ENCODE assay signal across 13 cellular contexts in the genomic region with DNA sequence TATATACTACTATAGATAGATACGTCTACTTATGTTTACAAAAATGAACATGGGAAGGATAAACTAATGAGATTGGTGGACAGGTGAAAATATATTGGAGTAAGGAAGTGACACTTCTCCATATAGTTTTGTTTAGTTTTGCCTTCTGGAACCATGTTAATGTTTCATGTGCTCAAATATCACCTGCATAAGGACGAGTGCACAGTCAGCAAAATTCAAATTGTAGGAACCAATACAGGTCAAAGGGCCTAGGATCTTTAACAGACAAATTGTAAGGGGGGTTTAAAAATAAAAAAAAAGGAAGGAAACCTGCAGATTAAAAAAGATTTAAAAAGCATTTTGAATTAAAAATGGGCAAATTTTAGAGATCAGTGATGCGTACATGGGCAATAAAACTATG.
A peak's percentile ranks its signal among the peaks of the same experiment; 100 is the strongest.
DNase-seq lines count a peak whose midpoint lies in the region; ATAC-seq, FAIRE-seq and TF ChIP-seq lines count a peak whose summit lies in the region.
"Had no signal": no experiment of that assay in that cellular context is flagged by ENCODE, and none has a peak within 500 bp of the region (broad histone marks: within the 10 kb centered on the region; RNA-seq: fewer than 3 reads in every experiment).

No MANE protein-coding gene starts in this region.

- intact Hi-C loops in HepG2 (cut with micrococcal nuclease; ENCODE audit: unreplicated experiment): no loop called here
- intact Hi-C loops in right lobe of liver (cut with DNase I): no loop called here
- intact Hi-C loops in testis (cut with DNase I; ENCODE audit: low total_unique reads): no loop called here
- intact Hi-C loops in activated T-helper 2 cell treated with anti-CD3 and anti-CD28 coated beads, Interferon-gamma antibody, Interleukin-2, Interleukin-4, amounts not matched to agents 10 μg/mL and 5 μg/mL and 100 μg/mL, durations not matched to agents 14 hours and 24 hours and 36 hours (cut with micrococcal nuclease): no loop called here

- H2AFZ ChIP-seq in HepG2 (ENCODE audit: low read length) (no peak overlapping the region), H1 (ENCODE audit: low read length) (no peak overlapping the region), osteoblast (ENCODE audit: low read length) (no peak overlapping the region)

- no peak overlapping the region for H4K91ac ChIP-seq in H1 (replicated peaks; ENCODE audit: insufficient read length, low read length)

- POLR2A ChIA-PET in HepG2 (lab: Yijun Ruan, JAX): no interaction called here
- POLR2A ChIA-PET in H1 (lab: Charles Lee; ENCODE audit: partially characterized antibody): no interaction called here

- no peaks in the 10 kb centered on the region for H3K9me3 Mint-ChIP-seq in activated T-helper 2 cell treated with anti-CD3 and anti-CD28 coated beads, Interferon-gamma antibody, Interleukin-2, Interleukin-4, amounts not matched to agents 10 μg/mL and 5 μg/mL and 100 μg/mL, durations not matched to agents 14 hours and 24 hours and 36 hours

- H3K4me2 ChIP-seq in HepG2 (ENCODE audit: low read depth, low read length) (no peak overlapping the region), H1 (ENCODE audit: insufficient read depth in 1 of 2, low read depth in 2 of 2, low read length in 2 of 2) (no peak overlapping the region), osteoblast (ENCODE audit: insufficient read depth, low read length) (no peak overlapping the region)
- H3K4me2 ChIP-seq: BLaER1 treated with 17β-estradiol and CSF1 and Interleukin-3, amounts not matched to agents 10 nM and 100 nM had no signal

- no peaks in the 10 kb centered on the region for H3K36me3 Mint-ChIP-seq in activated T-helper 2 cell treated with anti-CD3 and anti-CD28 coated beads, Interferon-gamma antibody, Interleukin-2, Interleukin-4, amounts not matched to agents 10 μg/mL and 5 μg/mL and 100 μg/mL, durations not matched to agents 14 hours and 24 hours and 36 hours (ENCODE audit: low read depth)
- H3K36me3 Mint-ChIP-seq: CD4-positive, CD25-positive, alpha-beta regulatory T cell had no signal

- H3K4ac ChIP-seq in H1 (replicated peaks; ENCODE audit: insufficient read length, low read depth, low read length): no peak overlapping the region

- H3K27ac ChIP-seq in HepG2 (ENCODE audit: extremely low read length, insufficient read depth, low read length): no peak overlapping the region
- no peak overlapping the region for H3K27ac ChIP-seq in right lobe of liver
- H3K27ac ChIP-seq in H1 (ENCODE audit: low read depth, low read length): no peak overlapping the region
- peak overlapping the region; percentile 58 for H3K27ac ChIP-seq in osteoblast (ENCODE audit: low read depth, low read length)
- no peak overlapping the region for H3K27ac ChIP-seq in testis
- H3K27ac ChIP-seq: 22Rv1; BLaER1 treated with 17β-estradiol and CSF1 and Interleukin-3, amounts not matched to agents 10 nM and 100 nM had no signal

- no peak overlapping the region for H3K14ac ChIP-seq in H1 (ENCODE audit: insufficient read length)

- no peak for DNase-seq in HepG2 (ENCODE audit: low spot score)
- no peak for DNase-seq in right lobe of liver
- no peak for DNase-seq in H1 (ENCODE audit: low read depth in 1 of 2, low spot score in 2 of 2)
- no peak for DNase-seq in osteoblast (ENCODE audit: insufficient read length, low spot score, missing footprints)
- no peak for DNase-seq in testis
- no peak for DNase-seq in activated T-helper 2 cell treated with anti-CD3 and anti-CD28 coated beads, Interferon-gamma antibody, Interleukin-2, Interleukin-4, amounts not matched to agents 10 μg/mL and 5 μg/mL and 100 μg/mL, durations not matched to agents 14 hours and 24 hours and 36 hours (ENCODE audit: low spot score)
- DNase-seq in NCI-H2171 treated with DMSO at 0.1 percent for 48 hours (lab: John Stamatoyannopoulos, UW): no peak
- no peak for DNase-seq in LoVo (ENCODE audit: low spot score)
- DNase-seq: ACHN; CD4-positive, CD25-positive, alpha-beta regulatory T cell; H7 had no signal

- H2BK15ac ChIP-seq in H1 (ENCODE audit: low read length): no peak overlapping the region

- H2BK5ac ChIP-seq in H1 (ENCODE audit: low read depth, low read length): no peak overlapping the region

- H3K79me2 ChIP-seq in HepG2 (ENCODE audit: insufficient read depth, low read length): no peaks in the 10 kb centered on the region
- H3K79me2 ChIP-seq in H1 (ENCODE audit: control insufficient read depth in 1 of 2, insufficient read depth in 2 of 2, low read length in 2 of 2): no peaks in the 10 kb centered on the region
- H3K79me2 ChIP-seq in osteoblast (ENCODE audit: insufficient read depth, low read length): peaks cover 86% of the 10 kb centered on the region

- no peak overlapping the region for H2BK120ac ChIP-seq in H1 (replicated peaks; ENCODE audit: low read depth, low read length)

- H3K56ac ChIP-seq in H1 (replicated peaks; ENCODE audit: insufficient read length, low read depth, low read length): no peak overlapping the region

- FAIRE-seq in HepG2 (lab: Jason Lieb, UNC) (no peak), H1 (lab: Jason Lieb, UNC) (no peak)

- no peak for TF ChIP-seq RAD21 in HepG2 (CRISPR knock-in tag; IDR thresholded peaks at IDR 0.05)
- no peak for TF ChIP-seq RAD21 in H1 (IDR thresholded peaks at IDR 0.05 in 1 of 2, conservative IDR thresholded peaks at IDR 0.05 in 1 of 2; ENCODE audit: low read depth in 2 of 2, low read length in 2 of 2)

- H3K18ac ChIP-seq in H1 (ENCODE audit: extremely low read depth, low read length): no peak overlapping the region

- no peak overlapping the region for H2BK20ac ChIP-seq in H1 (ENCODE audit: low read length)

- H3K79me1 ChIP-seq in H1 (ENCODE audit: low read depth, low read length): no peaks in the 10 kb centered on the region

- no peak overlapping the region for H3K4me3 Mint-ChIP-seq in activated T-helper 2 cell treated with anti-CD3 and anti-CD28 coated beads, Interferon-gamma antibody, Interleukin-2, Interleukin-4, amounts not matched to agents 10 μg/mL and 5 μg/mL and 100 μg/mL, durations not matched to agents 14 hours and 24 hours and 36 hours (ENCODE audit: low read depth)
- H3K4me3 Mint-ChIP-seq: CD4-positive, CD25-positive, alpha-beta regulatory T cell had no signal

- peaks cover 0 to 10% of the 10 kb centered on the region in 2 experiments; a peak in 2 of 5 replicates for H3K27me3 ChIP-seq in HepG2 (ENCODE audit: control insufficient read depth in 1 of 2, insufficient read depth in 2 of 2, low read length in 2 of 2)
- H3K27me3 ChIP-seq in right lobe of liver: no peaks in the 10 kb centered on the region
- no peaks in the 10 kb centered on the region for H3K27me3 ChIP-seq in H1 (replicated peaks in 1 of 4; ENCODE audit: control insufficient read depth in 3 of 4, extremely low read depth in 1 of 4, insufficient read depth in 3 of 4, low read length in 3 of 4)
- H3K27me3 ChIP-seq in osteoblast (ENCODE audit: insufficient read depth, low read length): no peaks in the 10 kb centered on the region
- no peaks in the 10 kb centered on the region for H3K27me3 ChIP-seq in testis
- H3K27me3 ChIP-seq: BLaER1 treated with 17β-estradiol and CSF1 and Interleukin-3, amounts not matched to agents 10 nM and 100 nM had no signal

- no peak overlapping the region for H4K5ac ChIP-seq in H1 (ENCODE audit: insufficient read length, low read depth, low read length)

- in situ Hi-C loops in HepG2 (cut with HindIII; ENCODE audit: extremely low pct_ligation_motif_present, low pct_unique_long_range_greater_than_20kb): no loop called here

- H3K23ac ChIP-seq in H1 (ENCODE audit: insufficient read length): no peak overlapping the region

- H3K9me3 ChIP-seq in HepG2 (ENCODE audit: low read length): no peaks in the 10 kb centered on the region
- no peaks in the 10 kb centered on the region for H3K9me3 ChIP-seq in right lobe of liver
- no peaks in the 10 kb centered on the region for H3K9me3 ChIP-seq in H1 (ENCODE audit: insufficient read depth in 2 of 2, low read depth in 1 of 2, low read length in 1 of 2)
- no peaks in the 10 kb centered on the region for H3K9me3 ChIP-seq in osteoblast (ENCODE audit: low read depth, low read length)
- no peaks in the 10 kb centered on the region for H3K9me3 ChIP-seq in testis
- H3K9me3 ChIP-seq: BLaER1 treated with 17β-estradiol and CSF1 and Interleukin-3, amounts not matched to agents 10 nM and 100 nM had no signal

- TF ChIP-seq CTCF in HepG2 (CRISPR knock-in tag; IDR thresholded peaks at IDR 0.05): no peak
- no peak for TF ChIP-seq CTCF in right lobe of liver (IDR thresholded peaks at IDR 0.05)
- no peak for TF ChIP-seq CTCF in H1 (IDR thresholded peaks at IDR 0.05; ENCODE audit: control extremely low read depth in 1 of 3, insufficient read depth in 1 of 3, low read depth in 1 of 3, low read length in 3 of 3)
- TF ChIP-seq CTCF in osteoblast (IDR thresholded peaks at IDR 0.05; ENCODE audit: extremely low read depth, low read depth, low read length): no peak
- no peak for TF ChIP-seq CTCF in testis (IDR thresholded peaks at IDR 0.05)

- no peak overlapping the region for H4K8ac ChIP-seq in H1 (ENCODE audit: extremely low read depth, insufficient read depth, low read length)

- TF ChIP-seq POLR2A in HepG2 (IDR thresholded peaks at IDR 0.05; ENCODE audit: insufficient read depth in 1 of 2, low read depth in 2 of 2, low read length in 2 of 2) (no peak), right lobe of liver (IDR thresholded peaks at IDR 0.05) (no peak), H1 (IDR thresholded peaks at IDR 0.05; ENCODE audit: control extremely low read depth in 1 of 2, low read depth in 2 of 2, low read length in 2 of 2) (no peak), testis (IDR thresholded peaks at IDR 0.05) (no peak)

- no TSS peak for BruUV-seq in HepG2 (replicated peaks; lab: Mats Ljungman, UMichigan)

- H3K4me1 Mint-ChIP-seq in activated T-helper 2 cell treated with anti-CD3 and anti-CD28 coated beads, Interferon-gamma antibody, Interleukin-2, Interleukin-4, amounts not matched to agents 10 μg/mL and 5 μg/mL and 100 μg/mL, durations not matched to agents 14 hours and 24 hours and 36 hours (ENCODE audit: low read depth): no peaks in the 10 kb centered on the region
- H3K4me1 Mint-ChIP-seq: CD4-positive, CD25-positive, alpha-beta regulatory T cell had no signal

- no peak overlapping the region for H3K27ac Mint-ChIP-seq in activated T-helper 2 cell treated with anti-CD3 and anti-CD28 coated beads, Interferon-gamma antibody, Interleukin-2, Interleukin-4, amounts not matched to agents 10 μg/mL and 5 μg/mL and 100 μg/mL, durations not matched to agents 14 hours and 24 hours and 36 hours
- H3K27ac Mint-ChIP-seq: CD4-positive, CD25-positive, alpha-beta regulatory T cell had no signal

- ATAC-seq in HepG2 (no peak), right lobe of liver (no peak)

- no peak overlapping the region for H2AK5ac ChIP-seq in H1 (ENCODE audit: low read depth, low read length)

- WGBS in HepG2 (ENCODE audit: low lambda C conversion rate): 16% methylated on average over 3 of the region's 3 CpGs
- WGBS in right lobe of liver (ENCODE audit: insufficient coverage, low coverage, low lambda C conversion rate, missing lambda C conversion rate): 72% methylated on average over 3 of the region's 3 CpGs
- 84% methylated on average over 3 of the region's 3 CpGs; no CpG with 5 or more reads in 1 of the 2 experiments for WGBS in H1 (ENCODE audit: extremely low coverage in 1 of 2, insufficient coverage in 1 of 2, insufficient read length in 1 of 2, insufficient replicate concordance in 2 of 2, low coverage in 1 of 2, low lambda C conversion rate in 2 of 2, missing lambda C conversion rate in 1 of 2), 2 experiments
- WGBS in testis, 2 donors: 93 to 99% methylated on average over 3 of the region's 3 CpGs

- no peak overlapping the region for H3K9ac ChIP-seq in HepG2 (ENCODE audit: insufficient read depth, low read depth, low read length)
- no peak overlapping the region for H3K9ac ChIP-seq in H1 (replicated peaks in 1 of 4; ENCODE audit: extremely low read depth in 1 of 4, low read depth in 3 of 4, low read length in 3 of 4)
- H3K9ac ChIP-seq: BLaER1 treated with 17β-estradiol and CSF1 and Interleukin-3, amounts not matched to agents 10 nM and 100 nM had no signal

- H3K4me3 ChIP-seq in HepG2 (replicated peaks in 1 of 3; ENCODE audit: insufficient read depth in 1 of 3, low read depth in 2 of 3, low read length in 3 of 3) (no peak overlapping the region), right lobe of liver (no peak overlapping the region), H1 (ENCODE audit: extremely low read depth in 1 of 4, insufficient read depth in 2 of 4, low read depth in 3 of 4, low read length in 4 of 4) (no peak overlapping the region), osteoblast (ENCODE audit: insufficient read depth, low read length) (no peak overlapping the region), testis (no peak overlapping the region)
- H3K4me3 ChIP-seq: BLaER1 treated with 17β-estradiol and CSF1 and Interleukin-3, amounts not matched to agents 10 nM and 100 nM had no signal

- H4K20me1 ChIP-seq in HepG2 (ENCODE audit: insufficient read depth, low read length) (no peaks in the 10 kb centered on the region), H1 (replicated peaks in 1 of 2; ENCODE audit: control insufficient read depth in 1 of 2, insufficient read depth in 2 of 2, low read length in 2 of 2) (no peaks in the 10 kb centered on the region), osteoblast (ENCODE audit: insufficient read depth, low read length) (peaks cover 7% of the 10 kb centered on the region)
- H4K20me1 ChIP-seq: BLaER1 treated with 17β-estradiol and CSF1 and Interleukin-3, amounts not matched to agents 10 nM and 100 nM had no signal

- TF ChIP-seq EP300 in HepG2 (IDR thresholded peaks at IDR 0.05; ENCODE audit: low read depth in 2 of 2, low read length in 2 of 2) (no peak), HepG2 (CRISPR knock-in tag; IDR thresholded peaks at IDR 0.05; ENCODE audit: borderline replicate concordance) (no peak), H1 (IDR thresholded peaks at IDR 0.05; ENCODE audit: borderline replicate concordance in 1 of 2, low read depth in 2 of 2, low read length in 2 of 2) (no peak)

- no peaks in the 10 kb centered on the region for H3K36me3 ChIP-seq in HepG2 (replicated peaks in 1 of 2; ENCODE audit: control insufficient read depth in 1 of 2, insufficient read depth in 2 of 2, low read length in 2 of 2)
- no peaks in the 10 kb centered on the region for H3K36me3 ChIP-seq in right lobe of liver
- H3K36me3 ChIP-seq in H1 (ENCODE audit: control insufficient read depth in 2 of 4, insufficient read depth in 4 of 4, low read length in 3 of 4): no peaks in the 10 kb centered on the region
- no peaks in the 10 kb centered on the region for H3K36me3 ChIP-seq in osteoblast (ENCODE audit: insufficient read depth, low read length)
- H3K36me3 ChIP-seq in testis (ENCODE audit: low read depth, missing control alignments): no peaks in the 10 kb centered on the region
- H3K36me3 ChIP-seq: BLaER1 treated with 17β-estradiol and CSF1 and Interleukin-3, amounts not matched to agents 10 nM and 100 nM had no signal

- H3K4me1 ChIP-seq in HepG2 (ENCODE audit: insufficient read depth, low read length) (no peaks in the 10 kb centered on the region), right lobe of liver (no peaks in the 10 kb centered on the region), H1 (replicated peaks in 1 of 4; ENCODE audit: control insufficient read depth in 3 of 4, insufficient read depth in 4 of 4, low read length in 3 of 4) (no peaks in the 10 kb centered on the region), osteoblast (ENCODE audit: insufficient read depth, low read length) (peaks cover 25% of the 10 kb centered on the region), testis (no peaks in the 10 kb centered on the region)

- H2BK12ac ChIP-seq in H1 (ENCODE audit: low read depth, low read length): no peak overlapping the region

- H3K27me3 Mint-ChIP-seq in activated T-helper 2 cell treated with anti-CD3 and anti-CD28 coated beads, Interferon-gamma antibody, Interleukin-2, Interleukin-4, amounts not matched to agents 10 μg/mL and 5 μg/mL and 100 μg/mL, durations not matched to agents 14 hours and 24 hours and 36 hours (ENCODE audit: low read depth): no peaks in the 10 kb centered on the region

- CTCF ChIA-PET in HepG2 (lab: Yijun Ruan, JAX; ENCODE audit: low intra/inter-chr PET ratio, low total read pairs) (no interaction called here), H1 (lab: Charles Lee; ENCODE audit: partially characterized antibody) (interaction anchor here (0.6 to 1.3 kb wide), 3 partner anchors 12 to 292 kb away, joined by 3 read pairs; no protein-coding TSS in a partner anchor)

- H3K23me2 ChIP-seq in H1 (ENCODE audit: low read depth, low read length): no peaks in the 10 kb centered on the region
